ENCODE assay signal across 9 cellular contexts in genomic region chr18:60053747-60054304, GRCh38.
A peak's percentile ranks its signal among the peaks of the same experiment; 100 is the strongest.
DNase-seq lines count a peak whose midpoint lies in the region; ATAC-seq and TF ChIP-seq lines count a peak whose summit lies in the region.
"Had no signal": no experiment of that assay in that cellular context is flagged by ENCODE, and none has a peak within 500 bp of the region (broad histone marks: within the 10 kb centered on the region; RNA-seq: fewer than 3 reads in every experiment).

No MANE protein-coding gene starts in this region.

- H3K27me3 Mint-ChIP-seq in activated naive CD8-positive, alpha-beta T cell treated with anti-CD3 and anti-CD28 coated beads for 36 hours: peaks cover 7% of the 10 kb centered on the region
- H3K27me3 Mint-ChIP-seq in activated naive CD8-positive, alpha-beta T cell treated with anti-CD3 and anti-CD28 coated beads, Interleukin-2, amount 50 U/mL, for 24 hours: no peaks in the 10 kb centered on the region

- in situ Hi-C loops in G401 (cut with HindIII; ENCODE audit: low sequenced_read_pairs): no loop called here

- no peak for DNase-seq in activated naive CD8-positive, alpha-beta T cell treated with anti-CD3 and anti-CD28 coated beads for 36 hours
- no peak for DNase-seq in activated naive CD8-positive, alpha-beta T cell treated with anti-CD3 and anti-CD28 coated beads, Interleukin-2, amount 50 U/mL, for 24 hours
- DNase-seq in NCI-H69 (lab: John Stamatoyannopoulos, UW): peak; percentile 90
- DNase-seq in epithelial cell of esophagus (ENCODE audit: low read depth): peak; percentile 100
- peak; percentile 36 for DNase-seq in superior temporal gyrus (ENCODE audit: extremely low spot score)
- DNase-seq in midbrain (lab: John Stamatoyannopoulos, UW): no peak
- no peak for DNase-seq in prostate gland (ENCODE audit: low spot score)
- DNase-seq in G401 (ENCODE audit: low spot score): no peak
- DNase-seq: CD4-positive, CD25-positive, alpha-beta regulatory T cell had no signal

- no peaks in the 10 kb centered on the region for H3K4me1 Mint-ChIP-seq in activated naive CD8-positive, alpha-beta T cell treated with anti-CD3 and anti-CD28 coated beads for 36 hours
- no peaks in the 10 kb centered on the region for H3K4me1 Mint-ChIP-seq in activated naive CD8-positive, alpha-beta T cell treated with anti-CD3 and anti-CD28 coated beads, Interleukin-2, amount 50 U/mL, for 24 hours
- H3K4me1 Mint-ChIP-seq: CD4-positive, CD25-positive, alpha-beta regulatory T cell had no signal

- ATAC-seq in activated naive CD8-positive, alpha-beta T cell treated with anti-CD3 and anti-CD28 coated beads, Interleukin-2, amount 50 U/mL, for 24 hours: no peak

- no peak overlapping the region for H3K27ac ChIP-seq in prostate gland

- no peaks in the 10 kb centered on the region for H3K27me3 ChIP-seq in prostate gland (replicated peaks; ENCODE audit: insufficient read depth)

- H3K4me3 Mint-ChIP-seq in activated naive CD8-positive, alpha-beta T cell treated with anti-CD3 and anti-CD28 coated beads for 36 hours: no peak overlapping the region
- no peak overlapping the region for H3K4me3 Mint-ChIP-seq in activated naive CD8-positive, alpha-beta T cell treated with anti-CD3 and anti-CD28 coated beads, Interleukin-2, amount 50 U/mL, for 24 hours
- H3K4me3 Mint-ChIP-seq: CD4-positive, CD25-positive, alpha-beta regulatory T cell had no signal

- no peak for TF ChIP-seq CTCF in epithelial cell of esophagus (IDR thresholded peaks at IDR 0.05; ENCODE audit: insufficient read depth, low read depth, low read length, missing control alignments)
- no peak for TF ChIP-seq CTCF in prostate gland (IDR thresholded peaks at IDR 0.05)

- intact Hi-C loops in prostate gland (cut with DNase I): no loop called here

- no peak overlapping the region for H3K4me3 ChIP-seq in epithelial cell of esophagus (ENCODE audit: low read length)
- H3K4me3 ChIP-seq in prostate gland: no peak overlapping the region

- peak overlapping the region; percentile 10 for H3K27ac Mint-ChIP-seq in activated naive CD8-positive, alpha-beta T cell treated with anti-CD3 and anti-CD28 coated beads for 36 hours
- H3K27ac Mint-ChIP-seq in activated naive CD8-positive, alpha-beta T cell treated with anti-CD3 and anti-CD28 coated beads, Interleukin-2, amount 50 U/mL, for 24 hours: no peak overlapping the region
- H3K27ac Mint-ChIP-seq: CD4-positive, CD25-positive, alpha-beta regulatory T cell had no signal

- H3K4me1 ChIP-seq in prostate gland (replicated peaks): no peaks in the 10 kb centered on the region

- TF ChIP-seq POLR2A in prostate gland (IDR thresholded peaks at IDR 0.05): no peak

- no peaks in the 10 kb centered on the region for H3K36me3 ChIP-seq in prostate gland

- H3K9me3 Mint-ChIP-seq in activated naive CD8-positive, alpha-beta T cell treated with anti-CD3 and anti-CD28 coated beads for 36 hours: peaks cover 5% of the 10 kb centered on the region
- H3K9me3 Mint-ChIP-seq in activated naive CD8-positive, alpha-beta T cell treated with anti-CD3 and anti-CD28 coated beads, Interleukin-2, amount 50 U/mL, for 24 hours: peaks cover 4% of the 10 kb centered on the region

- WGBS in prostate gland: 60% methylated on average over 8 of the region's 8 CpGs

- H3K36me3 Mint-ChIP-seq in activated naive CD8-positive, alpha-beta T cell treated with anti-CD3 and anti-CD28 coated beads for 36 hours: no peaks in the 10 kb centered on the region
- no peaks in the 10 kb centered on the region for H3K36me3 Mint-ChIP-seq in activated naive CD8-positive, alpha-beta T cell treated with anti-CD3 and anti-CD28 coated beads, Interleukin-2, amount 50 U/mL, for 24 hours (ENCODE audit: low read depth)
- H3K36me3 Mint-ChIP-seq: CD4-positive, CD25-positive, alpha-beta regulatory T cell had no signal

- H3K9me3 ChIP-seq in prostate gland: no peaks in the 10 kb centered on the region

Comparison
In these comparisons a context has a peak if more than half of its experiments do, and no peak if none do; other contexts are left out.
1. DNase-seq: peak in NCI-H69 (single experiment), epithelial cell of esophagus (single experiment) and superior temporal gyrus (single experiment); none in activated naive CD8-positive, alpha-beta T cell treated with anti-CD3 and anti-CD28 coated beads for 36 hours (single experiment), activated naive CD8-positive, alpha-beta T cell treated with anti-CD3 and anti-CD28 coated beads, Interleukin-2, amount 50 U/mL, for 24 hours (single experiment), midbrain (single experiment), prostate gland (single experiment) and G401 (single experiment).